ENCODE assay signal across 8 cellular contexts in the genomic region with DNA sequence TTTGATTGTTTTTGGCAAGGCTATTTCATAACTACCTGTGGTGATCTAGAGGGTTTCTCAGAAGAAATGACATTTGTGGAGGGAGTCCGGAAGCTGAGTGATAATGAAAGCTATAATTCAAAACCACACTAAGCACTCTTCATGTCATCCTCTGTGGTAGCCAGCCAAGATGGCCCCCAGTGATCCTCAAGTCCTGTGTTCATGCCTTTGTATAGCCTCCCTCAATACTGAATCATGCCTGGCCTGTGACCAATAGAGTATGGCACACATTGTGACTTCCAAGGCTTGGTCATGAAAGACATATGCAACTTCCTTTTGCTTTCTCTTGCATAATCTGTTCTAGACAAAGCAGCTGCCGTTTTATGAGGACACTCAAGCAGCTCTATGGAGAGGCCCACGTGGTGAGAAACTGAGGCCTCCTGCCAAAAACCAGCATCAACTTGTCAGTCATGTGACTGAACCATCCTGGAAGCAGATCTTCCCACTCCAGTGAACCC. TPM values are rescaled to one million over a fixed set of nuclear protein-coding genes. Genes with fewer than 3 reads are reported as not detected.
A peak's percentile ranks its signal among the peaks of the same experiment; 100 is the strongest.
DNase-seq lines count a peak whose midpoint lies in the region; ATAC-seq and TF ChIP-seq lines count a peak whose summit lies in the region.

No MANE protein-coding gene starts in this region.

- no peaks in the 10 kb centered on the region for H3K36me3 Mint-ChIP-seq in activated naive CD4-positive, alpha-beta T cell treated with anti-CD3 and anti-CD28 coated beads for 36 hours (ENCODE audit: low read depth)
- peaks cover 3% of the 10 kb centered on the region for H3K36me3 Mint-ChIP-seq in activated naive CD8-positive, alpha-beta T cell

- intact Hi-C loops in activated naive CD4-positive, alpha-beta T cell treated with anti-CD3 and anti-CD28 coated beads for 36 hours (cut with micrococcal nuclease): loop anchor here (1.0 kb wide), 2 partner anchors 36 to 89 kb away; no protein-coding TSS in a partner anchor

- H3K27me3 ChIP-seq in BE2C: no peaks in the 10 kb centered on the region

- H3K9me3 Mint-ChIP-seq in activated naive CD4-positive, alpha-beta T cell treated with anti-CD3 and anti-CD28 coated beads for 36 hours: no peaks in the 10 kb centered on the region
- H3K9me3 Mint-ChIP-seq in activated naive CD8-positive, alpha-beta T cell (ENCODE audit: low read depth): no peaks in the 10 kb centered on the region

- H3K4me3 ChIP-seq in BE2C (ENCODE audit: low read depth, low read length): no peak overlapping the region

- no peaks in the 10 kb centered on the region for H3K9me3 ChIP-seq in BE2C

- H3K36me3 ChIP-seq in BE2C: no peaks in the 10 kb centered on the region

- H3K27ac Mint-ChIP-seq in activated naive CD4-positive, alpha-beta T cell treated with anti-CD3 and anti-CD28 coated beads for 36 hours: no peak overlapping the region
- no peak overlapping the region for H3K27ac Mint-ChIP-seq in activated naive CD8-positive, alpha-beta T cell

- H3K27me3 Mint-ChIP-seq in activated naive CD4-positive, alpha-beta T cell treated with anti-CD3 and anti-CD28 coated beads for 36 hours (ENCODE audit: low read depth): peaks cover 1% of the 10 kb centered on the region
- peaks cover 1% of the 10 kb centered on the region for H3K27me3 Mint-ChIP-seq in activated naive CD8-positive, alpha-beta T cell

- CTCF ChIA-PET in activated naive CD4-positive, alpha-beta T cell treated with anti-CD3 and anti-CD28 coated beads for 36 hours (lab: Charles Lee): no interaction called here

- H3K4me1 ChIP-seq in BE2C: no peaks in the 10 kb centered on the region

- no peak for TF ChIP-seq CTCF in BE2C (IDR thresholded peaks at IDR 0.05; ENCODE audit: low read depth, low read length)

- peaks cover 6% of the 10 kb centered on the region for H3K4me1 Mint-ChIP-seq in activated naive CD4-positive, alpha-beta T cell treated with anti-CD3 and anti-CD28 coated beads for 36 hours (ENCODE audit: low read depth)
- H3K4me1 Mint-ChIP-seq in activated naive CD8-positive, alpha-beta T cell (ENCODE audit: low read depth): peaks cover 7% of the 10 kb centered on the region

- ATAC-seq in HG02885 (IDR thresholded peaks at IDR 0.05; ENCODE audit: poor library complexity, unreplicated experiment): peak; percentile 95
- no peak for ATAC-seq in HG02970 (IDR thresholded peaks at IDR 0.05; ENCODE audit: low FRiP score, unreplicated experiment)

- no peak overlapping the region for H3K4me3 Mint-ChIP-seq in activated naive CD4-positive, alpha-beta T cell treated with anti-CD3 and anti-CD28 coated beads for 36 hours
- peak overlapping the region; percentile 35 for H3K4me3 Mint-ChIP-seq in activated naive CD8-positive, alpha-beta T cell

- peak; percentile 64 for DNase-seq in activated naive CD4-positive, alpha-beta T cell treated with anti-CD3 and anti-CD28 coated beads for 36 hours
- no peak for DNase-seq in activated naive CD4-positive, alpha-beta T cell (lab: John Stamatoyannopoulos, UW)
- peak; percentile 94 for DNase-seq in NCI-H2196 (lab: John Stamatoyannopoulos, UW; ENCODE audit: unreplicated experiment)
- peak; percentile 43 for DNase-seq in medulla oblongata (ENCODE audit: extremely low spot score)
- DNase-seq in BE2C: no peak

RNA-seq across cellular contexts. Expression of a gene that starts 12.8 kb away (rescaled TPM):
- total RNA-seq in activated naive CD4-positive, alpha-beta T cell treated with anti-CD3 and anti-CD28 coated beads for 36 hours: under 1 TPM; 0.35 to 0.43 TPM
- 3.0 TPM for polyA plus RNA-seq in BE2C (2012; ENCODE audit: insufficient read depth, insufficient read length, low read depth)

RNA-seq across cellular contexts. Expression of a gene that starts 50.6 kb away (rescaled TPM):
- total RNA-seq in activated naive CD4-positive, alpha-beta T cell treated with anti-CD3 and anti-CD28 coated beads for 36 hours: 1 to 10 TPM; 5.1 TPM
- polyA plus RNA-seq in BE2C (2012; ENCODE audit: insufficient read depth, insufficient read length, low read depth): 20.9 TPM

Comparison
In these comparisons a context has a peak if more than half of its experiments do, and no peak if none do; other contexts are left out.
1. DNase-seq: peak in activated naive CD4-positive, alpha-beta T cell treated with anti-CD3 and anti-CD28 coated beads for 36 hours (single experiment), NCI-H2196 (single experiment) and medulla oblongata (single experiment); none in activated naive CD4-positive, alpha-beta T cell (0 of 4) and BE2C (single experiment).